Comparison of ENCODE assay signal across 15 cellular contexts in the genomic region with DNA sequence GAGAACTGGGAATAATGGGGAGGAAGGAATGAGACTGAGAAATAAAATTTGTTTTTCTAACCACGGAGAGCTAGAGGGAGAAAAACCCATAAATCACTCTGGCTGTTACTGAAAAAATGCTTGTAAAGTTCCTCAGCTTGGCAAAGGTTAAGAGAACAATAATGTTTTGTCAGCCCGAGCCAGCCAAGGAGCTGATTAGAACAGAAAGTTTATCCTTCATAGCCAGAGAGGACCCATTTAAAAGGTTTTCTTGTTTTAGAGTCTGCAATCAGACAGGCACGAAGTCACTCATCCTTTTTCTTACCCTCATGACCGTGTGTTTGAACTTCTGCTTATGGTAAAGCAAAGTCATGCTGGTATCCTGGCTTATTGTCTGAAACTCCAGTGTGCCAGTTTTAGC. TPM values are rescaled to one million over a fixed set of nuclear protein-coding genes. Genes with fewer than 3 reads are reported as not detected.
DNase-seq lines count a peak whose midpoint lies in the region; ATAC-seq, FAIRE-seq and TF ChIP-seq lines count a peak whose summit lies in the region.
"Had no signal": no experiment of that assay in that cellular context is flagged by ENCODE, and none has a peak within 500 bp of the region (broad histone marks: within the 10 kb centered on the region; RNA-seq: fewer than 3 reads in every experiment).

No MANE protein-coding gene starts in this region.

- no peak for TF ChIP-seq CTCF in C4-2B (conservative IDR thresholded peaks at IDR 0.05)
- TF ChIP-seq CTCF in LNCaP clone FGC (IDR thresholded peaks at IDR 0.05; ENCODE audit: control insufficient read depth, extremely low read depth, insufficient read depth), result no peak
- TF ChIP-seq CTCF in astrocyte of the spinal cord (IDR thresholded peaks at IDR 0.05; ENCODE audit: low read depth, low read length), result no peak

- no peak overlapping the region for H3K18ac ChIP-seq in neuronal stem cell (ENCODE audit: low read length)

- H2BK12ac ChIP-seq in neuronal stem cell (ENCODE audit: low read length), result no peak overlapping the region

- H2BK5ac ChIP-seq in neuronal stem cell (ENCODE audit: low read length), result no peak overlapping the region

- H3K14ac ChIP-seq in neuronal stem cell (ENCODE audit: low read length), result no peak overlapping the region

- H3K23ac ChIP-seq in neuronal stem cell (ENCODE audit: low read depth, low read length, poor library complexity), result no peak overlapping the region

- ATAC-seq in HG02798 (IDR thresholded peaks at IDR 0.05; ENCODE audit: poor library complexity, unreplicated experiment), result no peak
- ATAC-seq: activated naive CD8-positive, alpha-beta T cell treated with anti-CD3 and anti-CD28 coated beads, Interleukin-2, amount 50 U/mL, for 24 hours; GM12878 had no signal

- DNase-seq in LNCaP clone FGC (ENCODE audit: low read depth) (peak; percentile 91), astrocyte of the spinal cord (ENCODE audit: low read depth, low spot score) (peak; percentile 13), neuronal stem cell (ENCODE audit: low spot score) (no peak), small intestine (no peak), erythroblast (lab: John Stamatoyannopoulos, UW) (no peak), NCI-H1092 treated with DMSO at 0.1 percent for 48 hours (lab: John Stamatoyannopoulos, UW) (no peak)
- DNase-seq: activated CD4-positive, alpha-beta T cell treated with anti-CD3 and anti-CD28 coated beads for 1 hour; activated naive CD8-positive, alpha-beta T cell treated with anti-CD3 and anti-CD28 coated beads, Interleukin-2, amount 50 U/mL, for 24 hours; DMS79; immature natural killer cell had no signal

- H2BK120ac ChIP-seq in neuronal stem cell (ENCODE audit: low read depth, low read length), result no peak overlapping the region

- no peak overlapping the region for H4K8ac ChIP-seq in neuronal stem cell (ENCODE audit: low read depth, low read length)

- H3K27me3 ChIP-seq in neuronal stem cell (ENCODE audit: control insufficient read depth in 3 of 3, insufficient read depth in 3 of 3, low read depth in 1 of 3, low read length in 3 of 3), result peaks cover 0 to 2% (median 0%) of the 10 kb centered on the region in 3 experiments
- H3K27me3 ChIP-seq in small intestine (ENCODE audit: control insufficient read depth in 2 of 2, insufficient read depth in 2 of 2, low read length in 2 of 2), result no peaks in the 10 kb centered on the region

- H3K9me3 ChIP-seq in neuronal stem cell (replicated peaks in 1 of 2; ENCODE audit: control insufficient read depth in 2 of 2, insufficient read depth in 1 of 2, low read depth in 1 of 2, low read length in 2 of 2) (no peaks in the 10 kb centered on the region), small intestine (ENCODE audit: control insufficient read depth, low read depth) (no peaks in the 10 kb centered on the region)

- H3K9ac ChIP-seq in neuronal stem cell (ENCODE audit: low read depth, low read length, poor library complexity), result no peak overlapping the region
- H3K9ac ChIP-seq: KMS-11, parathyroid adenoma had no signal

- H2BK15ac ChIP-seq in neuronal stem cell (ENCODE audit: low read length), result no peak overlapping the region

- H3K4me3 ChIP-seq in LNCaP clone FGC (ENCODE audit: low read depth, low read length) (no peak overlapping the region; the same call in 1 of the 2 replicates), astrocyte of the spinal cord (ENCODE audit: low read depth, low read length) (no peak overlapping the region), neuronal stem cell (ENCODE audit: low read length in 2 of 2) (no peak overlapping the region), small intestine (ENCODE audit: low read depth in 1 of 2, low read length in 2 of 2) (no peak overlapping the region)
- H3K4me3 ChIP-seq: GM12878 had no signal

- peak overlapping the region; percentile 18 for H2AFZ ChIP-seq in neuronal stem cell (ENCODE audit: low read length)
- H2AFZ ChIP-seq: parathyroid adenoma had no signal

- no peak overlapping the region for H3K4ac ChIP-seq in neuronal stem cell (ENCODE audit: low read length)

- in situ Hi-C loops in astrocyte of the spinal cord (cut with HindIII; ENCODE audit: low sequenced_read_pairs), result no loop called here

- WGBS in neuronal stem cell (ENCODE audit: extremely low coverage in 2 of 2, insufficient read length in 2 of 2, insufficient replicate concordance in 1 of 2), 2 donors, result no CpG with 5 or more reads among the region's 4 CpGs
- 3 to 4% (median 3%) methylated on average over 4 of the region's 4 CpGs for WGBS in small intestine, 3 donors

- no peak overlapping the region for H2AK5ac ChIP-seq in neuronal stem cell (ENCODE audit: low read depth, low read length)

- TF ChIP-seq POLR2A in erythroblast (IDR thresholded peaks at IDR 0.05; ENCODE audit: low read length), result no peak

- H3K79me1 ChIP-seq in neuronal stem cell (ENCODE audit: low read depth, low read length), result no peaks in the 10 kb centered on the region

- no peak overlapping the region for H3K4me2 ChIP-seq in neuronal stem cell (ENCODE audit: insufficient read depth, low read length, poor library complexity, severe bottlenecking)
- H3K4me2 ChIP-seq: KMS-11 had no signal

- peak overlapping the region; percentile 46; the same call in 1 of the 2 replicates for H3K27ac ChIP-seq in C4-2B
- H3K27ac ChIP-seq in neuronal stem cell (replicated peaks; ENCODE audit: low read length), result no peak overlapping the region
- no peak overlapping the region for H3K27ac ChIP-seq in small intestine (ENCODE audit: low read depth in 1 of 2, low read length in 1 of 2)
- H3K27ac ChIP-seq: KMS-11, parathyroid adenoma had no signal

- H3K36me3 ChIP-seq in neuronal stem cell (replicated peaks in 1 of 2; ENCODE audit: control insufficient read depth in 2 of 2, insufficient read depth in 2 of 2, low read length in 2 of 2) (no peaks in the 10 kb centered on the region), small intestine (ENCODE audit: control insufficient read depth in 2 of 2, insufficient read depth in 2 of 2, low read length in 2 of 2) (no peaks in the 10 kb centered on the region)

- no peak for FAIRE-seq in small intestine (lab: Jason Lieb, UNC)
- FAIRE-seq: GM12878 had no signal

- H3K4me1 ChIP-seq in neuronal stem cell (ENCODE audit: control insufficient read depth in 2 of 2, insufficient read depth in 1 of 2, low read depth in 1 of 2, low read length in 2 of 2), result no peaks in the 10 kb centered on the region
- H3K4me1 ChIP-seq in small intestine (ENCODE audit: control insufficient read depth in 2 of 2, insufficient read depth in 1 of 2, low read depth in 1 of 2, low read length in 1 of 2), result no peaks in the 10 kb centered on the region
- H3K4me1 ChIP-seq: parathyroid adenoma had no signal

- H4K91ac ChIP-seq in neuronal stem cell (ENCODE audit: low read depth, low read length, poor library complexity), result no peak overlapping the region

RNA-seq across cellular contexts. Expression of a gene that starts 13.7 kb away (rescaled TPM):
- 0.70 TPM for polyA plus RNA-seq in neuronal stem cell (2013, experiment 1 of 2)
- polyA plus RNA-seq in neuronal stem cell (2013, experiment 2 of 2), result 0.76 TPM
- under 1 TPM in 1 of 3 donors, not detected in 2; 0.18 TPM for polyA plus RNA-seq in small intestine
- polyA plus RNA-seq: immature natural killer cell had no signal

Comparison
In these comparisons a context has a peak if more than half of its experiments do, and no peak if none do; other contexts are left out.
1. DNase-seq: peak in LNCaP clone FGC (single experiment) and astrocyte of the spinal cord (single experiment); none in neuronal stem cell (single experiment), small intestine (single experiment), erythroblast (0 of 2) and NCI-H1092 treated with DMSO at 0.1 percent for 48 hours (single experiment).